Comparison of ENCODE assay signal across 8 cellular contexts in the genomic region with DNA sequence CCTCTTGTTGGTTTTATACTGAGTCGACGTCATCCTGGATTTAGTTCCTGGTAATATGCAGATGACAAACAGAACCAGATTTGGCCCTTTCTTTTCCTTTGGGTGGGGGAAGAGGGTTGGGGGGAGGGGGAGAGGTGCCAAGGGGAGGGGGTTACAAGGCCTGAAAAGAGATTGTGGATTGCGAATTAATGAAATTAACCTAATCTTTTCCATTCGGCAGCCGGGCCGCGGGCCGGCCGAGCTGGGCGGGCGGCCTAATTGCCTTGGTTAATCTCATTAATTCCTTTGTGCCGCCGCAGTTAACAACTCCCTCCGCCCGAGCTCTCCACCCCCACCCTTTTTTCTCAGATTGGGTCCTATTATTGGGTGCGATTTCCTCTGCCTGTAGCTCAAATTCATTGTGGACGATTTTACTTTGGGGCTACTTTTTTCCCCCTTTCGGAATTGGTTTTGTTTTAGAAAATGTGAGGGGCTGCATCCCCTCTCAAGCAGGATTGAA. TPM values are rescaled to one million over a fixed set of nuclear protein-coding genes. Genes with fewer than 3 reads are reported as not detected.
DNase-seq lines count a peak whose midpoint lies in the region.

No MANE protein-coding gene starts in this region.

- H3K27ac ChIP-seq in SJCRH30: no peak overlapping the region

- H3K4me1 ChIP-seq in SJCRH30: no peaks in the 10 kb centered on the region

- peak; percentile 81 for DNase-seq in D341Med (ENCODE audit: low spot score)
- DNase-seq in SJCRH30: no peak
- peak; percentile 77 for DNase-seq in fibroblast of peridontal ligament (ENCODE audit: extremely low read depth)
- peak; percentile 15 for DNase-seq in renal cortical epithelial cell (ENCODE audit: low read depth)
- no peak for DNase-seq in GM19240 (ENCODE audit: insufficient read length, low spot score)
- DNase-seq in pons (ENCODE audit: low spot score): no peak
- DNase-seq in NCI-H1092 (lab: John Stamatoyannopoulos, UW): no peak
- DNase-seq in GF-D8 (lab: John Stamatoyannopoulos, UW): no peak

- H3K9me3 ChIP-seq in SJCRH30 (replicated peaks): no peaks in the 10 kb centered on the region

- no peaks in the 10 kb centered on the region for H3K36me3 ChIP-seq in SJCRH30

- H3K4me3 ChIP-seq in SJCRH30: peak overlapping the region; percentile 53

- 0 out of 2 replicates have a peak, but pooled peaks cover 3% of the 10 kb centered on the region for H3K27me3 ChIP-seq in SJCRH30

RNA-seq across cellular contexts. Expression of a gene that starts 0.4 kb away (rescaled TPM):
- 0.10 and 0.43 TPM in 2 replicates for total RNA-seq in SJCRH30 (2014; rRNA removed; shearing (Covaris generic))
- total RNA-seq in renal cortical epithelial cell: not detected in 2 replicates

Comparison
In these comparisons a context has a peak if more than half of its experiments do, and no peak if none do; other contexts are left out.
1. DNase-seq: peak in D341Med (single experiment), fibroblast of peridontal ligament (single experiment) and renal cortical epithelial cell (single experiment); none in SJCRH30 (0 of 2), GM19240 (single experiment), pons (single experiment), NCI-H1092 (single experiment) and GF-D8 (single experiment).